24 cellular contexts compared by ENCODE assay signal in the genomic region with DNA sequence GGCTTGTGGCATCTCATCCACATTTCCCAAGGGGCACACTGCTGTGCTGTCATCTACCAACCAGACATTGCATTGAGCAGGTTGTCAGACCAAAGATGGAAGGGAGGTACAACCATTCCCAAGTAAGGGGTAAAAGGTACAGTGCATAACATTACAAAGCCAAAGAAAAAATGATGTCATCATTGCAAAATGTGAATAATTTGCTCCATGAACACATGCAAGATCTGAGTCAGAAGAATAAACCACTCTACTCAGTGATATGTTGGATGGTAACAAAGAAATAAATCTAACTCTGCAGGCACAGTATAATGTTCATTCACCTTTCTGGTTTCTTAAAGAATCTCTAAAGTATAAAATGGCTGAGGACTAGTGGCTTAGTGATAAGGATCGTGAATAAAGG.
DNase-seq lines count a peak whose midpoint lies in the region; ATAC-seq, FAIRE-seq and TF ChIP-seq lines count a peak whose summit lies in the region.
"Had no signal": no experiment of that assay in that cellular context is flagged by ENCODE, and none has a peak within 500 bp of the region (broad histone marks: within the 10 kb centered on the region; RNA-seq: fewer than 3 reads in every experiment).

No MANE protein-coding gene starts in this region.

- POLR2A ChIA-PET in HepG2 (lab: Yijun Ruan, JAX): no interaction called here

- no peaks in the 10 kb centered on the region for H3K9me3 ChIP-seq in HepG2 (ENCODE audit: low read length)
- H3K9me3 ChIP-seq: lower lobe of right lung, thyroid gland had no signal

- TF ChIP-seq CTCF in choroid plexus epithelial cell (conservative IDR thresholded peaks at IDR 0.05; ENCODE audit: low read depth, low read length): no peak
- no peak for TF ChIP-seq CTCF in HepG2 (CRISPR knock-in tag; IDR thresholded peaks at IDR 0.05)
- TF ChIP-seq CTCF in CD14-positive monocyte (IDR thresholded peaks at IDR 0.05): no peak

- H3K27ac Mint-ChIP-seq in stimulated activated naive CD8-positive, alpha-beta T cell treated with anti-CD3 and anti-CD28 coated beads, Interleukin-15, amount 100 ng/mL, for 72 hours: no peak overlapping the region
- H3K27ac Mint-ChIP-seq in CD14-positive monocyte: no peak overlapping the region
- no peak overlapping the region for H3K27ac Mint-ChIP-seq in stimulated activated memory B cell treated with anti-CD40 and anti-IgM and Interleukin-4, amounts not matched to agents 10 μg/mL and 1 μg/mL and 100 μg/mL, for 72 hours
- H3K27ac Mint-ChIP-seq: activated naive CD4-positive, alpha-beta T cell treated with anti-CD3 and anti-CD28 coated beads, Interleukin-2, amount 50 U/mL, for 72 hours; activated T-cell treated with anti-CD3 and anti-CD28 coated beads, Interleukin-2, amount 50 U/mL, for 72 hours; immature natural killer cell; stimulated activated effector memory CD8-positive, alpha-beta T cell treated with anti-CD3 and anti-CD28 coated beads, Interleukin-12 subunit alpha, Interleukin-12 subunit beta, amount 100 ng/mL, for 72 hours; T-helper 2 cell treated with Interferon-gamma antibody and Interleukin-4, amounts not matched to agents 5 μg/mL and 100 μg/mL, for 36 hours had no signal

- no peaks in the 10 kb centered on the region for H3K4me1 Mint-ChIP-seq in stimulated activated naive CD8-positive, alpha-beta T cell treated with anti-CD3 and anti-CD28 coated beads, Interleukin-15, amount 100 ng/mL, for 72 hours
- H3K4me1 Mint-ChIP-seq in CD14-positive monocyte: peaks cover 2% of the 10 kb centered on the region
- no peaks in the 10 kb centered on the region for H3K4me1 Mint-ChIP-seq in stimulated activated memory B cell treated with anti-CD40 and anti-IgM and Interleukin-4, amounts not matched to agents 10 μg/mL and 1 μg/mL and 100 μg/mL, for 72 hours
- H3K4me1 Mint-ChIP-seq: immature natural killer cell; stimulated activated effector memory CD8-positive, alpha-beta T cell treated with anti-CD3 and anti-CD28 coated beads, Interleukin-12 subunit alpha, Interleukin-12 subunit beta, amount 100 ng/mL, for 72 hours had no signal

- no peak overlapping the region for H3K4me2 ChIP-seq in HepG2 (ENCODE audit: low read depth, low read length)

- peaks cover 14% of the 10 kb centered on the region for H4K20me1 ChIP-seq in HepG2 (ENCODE audit: insufficient read depth, low read length)

- peaks cover 9 to 10% of the 10 kb centered on the region in 2 donors for H3K9me3 Mint-ChIP-seq in stimulated activated naive CD8-positive, alpha-beta T cell treated with anti-CD3 and anti-CD28 coated beads, Interleukin-15, amount 100 ng/mL, for 72 hours
- H3K9me3 Mint-ChIP-seq in CD14-positive monocyte: peaks cover 0 to 3% (median 0%) of the 10 kb centered on the region in 7 donors
- peaks cover 2% of the 10 kb centered on the region for H3K9me3 Mint-ChIP-seq in stimulated activated memory B cell treated with anti-CD40 and anti-IgM and Interleukin-4, amounts not matched to agents 10 μg/mL and 1 μg/mL and 100 μg/mL, for 72 hours
- H3K9me3 Mint-ChIP-seq: T-helper 2 cell treated with Interferon-gamma antibody and Interleukin-4, amounts not matched to agents 5 μg/mL and 100 μg/mL, for 36 hours had no signal

- H3K9ac ChIP-seq in HepG2 (ENCODE audit: insufficient read depth, low read depth, low read length): no peak overlapping the region

- no peaks in the 10 kb centered on the region for H3K36me3 Mint-ChIP-seq in CD14-positive monocyte
- no peaks in the 10 kb centered on the region for H3K36me3 Mint-ChIP-seq in stimulated activated memory B cell treated with anti-CD40 and anti-IgM and Interleukin-4, amounts not matched to agents 10 μg/mL and 1 μg/mL and 100 μg/mL, for 72 hours
- H3K36me3 Mint-ChIP-seq: brain; immature natural killer cell; stimulated activated effector memory CD8-positive, alpha-beta T cell treated with anti-CD3 and anti-CD28 coated beads, Interleukin-12 subunit alpha, Interleukin-12 subunit beta, amount 100 ng/mL, for 72 hours had no signal

- DNase-seq in EH (ENCODE audit: low read depth) (peak; percentile 48), M059J (ENCODE audit: low read depth) (peak; percentile 62), choroid plexus epithelial cell (ENCODE audit: low read depth) (peak; percentile 58), HepG2 (ENCODE audit: low spot score) (no peak), CD14-positive monocyte (ENCODE audit: low spot score) (no peak)
- DNase-seq in stimulated activated naive CD8-positive, alpha-beta T cell treated with anti-CD3 and anti-CD28 coated beads, Interleukin-15, amount 100 ng/mL, for 72 hours: no peak
- DNase-seq: activated CD8-positive, alpha-beta memory T cell treated with anti-CD3 and anti-CD28 coated beads for 24 hours; activated T-cell treated with anti-CD3 and anti-CD28 coated beads, Interleukin-2, amount 50 U/mL, for 72 hours; cortex of kidney; DND-41; glutamatergic neuron; immature natural killer cell; lower lobe of right lung; NCI-H1694 treated with DMSO at 0.1 percent for 48 hours; NCI-H82; PC-3; thyroid gland had no signal

- H2AFZ ChIP-seq in HepG2 (ENCODE audit: low read length): no peak overlapping the region

- H3K27ac ChIP-seq in HepG2 (ENCODE audit: extremely low read length, insufficient read depth, low read length): no peak overlapping the region
- H3K27ac ChIP-seq: lower lobe of right lung, thyroid gland had no signal

- 100% methylated on average over 1 of the region's 1 CpG for WGBS in HepG2 (ENCODE audit: low lambda C conversion rate)

- ATAC-seq in HepG2 (no peak), GM21423 (IDR thresholded peaks at IDR 0.05; ENCODE audit: unreplicated experiment) (no peak)
- no peak for ATAC-seq in stimulated activated naive CD8-positive, alpha-beta T cell treated with anti-CD3 and anti-CD28 coated beads, Interleukin-15, amount 100 ng/mL, for 72 hours
- ATAC-seq in stimulated activated memory B cell treated with anti-CD40 and anti-IgM and Interleukin-4, amounts not matched to agents 10 μg/mL and 1 μg/mL and 100 μg/mL, for 72 hours: no peak
- ATAC-seq: activated naive CD4-positive, alpha-beta T cell treated with anti-CD3 and anti-CD28 coated beads, Interleukin-2, amount 50 U/mL, for 72 hours; activated T-cell treated with anti-CD3 and anti-CD28 coated beads, Interleukin-2, amount 50 U/mL, for 72 hours; lower lobe of right lung; PC-3; sciatic nerve; stimulated activated effector memory CD8-positive, alpha-beta T cell treated with anti-CD3 and anti-CD28 coated beads, Interleukin-12 subunit alpha, Interleukin-12 subunit beta, amount 100 ng/mL, for 72 hours had no signal

- in situ Hi-C loops in HepG2 (cut with HindIII; ENCODE audit: extremely low pct_ligation_motif_present, low pct_unique_long_range_greater_than_20kb): no loop called here

- no peak for TF ChIP-seq POLR2A in HepG2 (IDR thresholded peaks at IDR 0.05; ENCODE audit: insufficient read depth in 1 of 2, low read depth in 2 of 2, low read length in 2 of 2)

- H3K27me3 Mint-ChIP-seq in stimulated activated naive CD8-positive, alpha-beta T cell treated with anti-CD3 and anti-CD28 coated beads, Interleukin-15, amount 100 ng/mL, for 72 hours: no peaks in the 10 kb centered on the region
- H3K27me3 Mint-ChIP-seq in CD14-positive monocyte (ENCODE audit: low read depth in 3 of 3): peaks cover 0 to 2% (median 0%) of the 10 kb centered on the region in 3 donors
- no peaks in the 10 kb centered on the region for H3K27me3 Mint-ChIP-seq in stimulated activated memory B cell treated with anti-CD40 and anti-IgM and Interleukin-4, amounts not matched to agents 10 μg/mL and 1 μg/mL and 100 μg/mL, for 72 hours
- H3K27me3 Mint-ChIP-seq: brain had no signal

- intact Hi-C loops in HepG2 (cut with micrococcal nuclease; ENCODE audit: unreplicated experiment): no loop called here
- intact Hi-C loops in CD14-positive monocyte (cut with micrococcal nuclease): no loop called here

- BruUV-seq in HepG2 (replicated peaks; lab: Mats Ljungman, UMichigan): no TSS peak

- TF ChIP-seq RAD21 in HepG2 (CRISPR knock-in tag; IDR thresholded peaks at IDR 0.05): no peak

- H3K4me3 Mint-ChIP-seq in stimulated activated naive CD8-positive, alpha-beta T cell treated with anti-CD3 and anti-CD28 coated beads, Interleukin-15, amount 100 ng/mL, for 72 hours: no peak overlapping the region
- no peak overlapping the region for H3K4me3 Mint-ChIP-seq in CD14-positive monocyte
- no peak overlapping the region for H3K4me3 Mint-ChIP-seq in stimulated activated memory B cell treated with anti-CD40 and anti-IgM and Interleukin-4, amounts not matched to agents 10 μg/mL and 1 μg/mL and 100 μg/mL, for 72 hours
- H3K4me3 Mint-ChIP-seq: activated T-cell treated with anti-CD3 and anti-CD28 coated beads, Interleukin-2, amount 50 U/mL, for 72 hours; brain; immature natural killer cell; stimulated activated effector memory CD8-positive, alpha-beta T cell treated with anti-CD3 and anti-CD28 coated beads, Interleukin-12 subunit alpha, Interleukin-12 subunit beta, amount 100 ng/mL, for 72 hours; T-helper 2 cell treated with Interferon-gamma antibody and Interleukin-4, amounts not matched to agents 5 μg/mL and 100 μg/mL, for 36 hours had no signal

- H3K27me3 ChIP-seq in HepG2 (ENCODE audit: control insufficient read depth in 1 of 2, insufficient read depth in 2 of 2, low read length in 2 of 2): no peaks in the 10 kb centered on the region
- H3K27me3 ChIP-seq: thyroid gland had no signal

- H3K79me2 ChIP-seq in HepG2 (ENCODE audit: insufficient read depth, low read length): peaks cover 26% of the 10 kb centered on the region

- no peak for FAIRE-seq in HepG2 (lab: Jason Lieb, UNC)

- TF ChIP-seq EP300 in HepG2 (IDR thresholded peaks at IDR 0.05; ENCODE audit: low read depth in 2 of 2, low read length in 2 of 2) (no peak), HepG2 (CRISPR knock-in tag; IDR thresholded peaks at IDR 0.05; ENCODE audit: borderline replicate concordance) (no peak)

- H3K4me3 ChIP-seq in choroid plexus epithelial cell (ENCODE audit: low read depth, low read length) (no peak overlapping the region), HepG2 (replicated peaks in 1 of 3; ENCODE audit: insufficient read depth in 1 of 3, low read depth in 2 of 3, low read length in 3 of 3) (no peak overlapping the region)
- H3K4me3 ChIP-seq: lower lobe of right lung, thyroid gland had no signal

- CTCF ChIA-PET in HepG2 (lab: Yijun Ruan, JAX; ENCODE audit: low intra/inter-chr PET ratio, low total read pairs): no interaction called here

- H3K4me1 ChIP-seq in HepG2 (ENCODE audit: insufficient read depth, low read length): peaks cover 30% of the 10 kb centered on the region

- no peaks in the 10 kb centered on the region for H3K36me3 ChIP-seq in HepG2 (replicated peaks in 1 of 2; ENCODE audit: control insufficient read depth in 1 of 2, insufficient read depth in 2 of 2, low read length in 2 of 2)
- H3K36me3 ChIP-seq: lower lobe of right lung, thyroid gland had no signal

TF ChIP-seq in HepG2, 621 proteins besides CTCF, POLR2A, EP300 and RAD21 (continues in another document):
- no peak for TF ChIP-seq HOXD1 (CRISPR knock-in tag; IDR thresholded peaks at IDR 0.05)
- TF ChIP-seq HOXA3 (CRISPR knock-in tag; IDR thresholded peaks at IDR 0.05): no peak
- peak; percentile 95 for TF ChIP-seq ATF7 (IDR thresholded peaks at IDR 0.05)
- no peak for TF ChIP-seq ATF7 (CRISPR knock-in tag; IDR thresholded peaks at IDR 0.05)
- TF ChIP-seq GTF2F1 (IDR thresholded peaks at IDR 0.05; ENCODE audit: low read length): no peak
- no peak for TF ChIP-seq ATM (IDR thresholded peaks at IDR 0.05; ENCODE audit: borderline replicate concordance)

Comparison
In these comparisons a context has a peak if more than half of its experiments do, and no peak if none do; other contexts are left out.
1. DNase-seq: peak in EH (single experiment), M059J (single experiment) and choroid plexus epithelial cell (single experiment); none in HepG2 (single experiment), stimulated activated naive CD8-positive, alpha-beta T cell treated with anti-CD3 and anti-CD28 coated beads, Interleukin-15, amount 100 ng/mL, for 72 hours (0 of 2) and CD14-positive monocyte (single experiment).